ENCODE assay signal across 25 cellular contexts in the genomic region with DNA sequence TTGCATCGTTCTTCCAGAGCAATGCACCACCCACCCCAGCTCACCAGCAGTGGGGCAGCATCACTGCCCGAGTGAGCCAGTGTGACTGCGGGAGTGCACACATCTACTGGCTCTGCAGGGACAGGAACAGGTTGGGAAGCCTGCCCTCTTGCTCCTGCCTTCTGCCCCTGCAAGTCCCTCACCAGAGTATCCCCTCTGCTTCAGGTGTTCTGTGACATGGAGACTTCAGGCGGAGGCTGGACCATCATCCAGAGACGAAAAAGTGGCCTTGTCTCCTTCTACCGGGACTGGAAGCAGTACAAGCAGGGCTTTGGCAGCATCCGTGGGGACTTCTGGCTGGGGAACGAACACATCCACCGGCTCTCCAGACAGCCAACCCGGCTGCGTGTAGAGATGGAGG. TPM values are rescaled to one million over a fixed set of nuclear protein-coding genes. Genes with fewer than 3 reads are reported as not detected.
"Had no signal": no experiment of that assay in that cellular context is flagged by ENCODE, and none has a peak within 500 bp of the region (broad histone marks: within the 10 kb centered on the region; RNA-seq: fewer than 3 reads in every experiment).

No MANE protein-coding gene starts in this region.

- H3K4me3 ChIP-seq: stomach, suprapubic skin, testis, thoracic aorta, thyroid gland, tibial artery, transverse colon, upper lobe of left lung, upper lobe of right lung, uterus, vagina had no signal

- H3K9me3 ChIP-seq: stomach, suprapubic skin, testis, thoracic aorta, thyroid gland, tibial artery, tibial nerve, transverse colon, upper lobe of left lung, upper lobe of right lung, uterus, vagina had no signal

- DNase-seq: stimulated activated CD4-positive, alpha-beta T cell treated with anti-CD3 and anti-CD28 coated beads, Interleukin-2, amount 100 ng/mL, for 48 hours; stimulated activated CD4-positive, alpha-beta T cell treated with anti-CD3 and anti-CD28 coated beads, Interleukin-4, amount 100 ng/mL, for 1 hour; stimulated activated CD4-positive, alpha-beta T cell treated with anti-CD3 and anti-CD28 coated beads, Interleukin-4, amount 100 ng/mL, for 24 hours; stimulated activated CD4-positive, alpha-beta T cell treated with anti-CD3 and anti-CD28 coated beads, Interleukin-4, amount 100 ng/mL, for 4 hours; stimulated activated CD8-positive, alpha-beta memory T cell treated with anti-CD3 and anti-CD28 coated beads, Interleukin-4, amount 100 ng/mL, for 48 hours; stimulated activated naive B cell treated with anti-CD40 and anti-IgM and Interleukin-4, amounts not matched to agents 10 μg/mL and 1 μg/mL and 100 μg/mL, for 72 hours; stimulated activated naive CD4-positive, alpha-beta T cell; stimulated activated naive CD4-positive, alpha-beta T cell treated with Interleukin-2 at 50 U/mL for 16 hours; stimulated activated naive CD8-positive, alpha-beta T cell treated with anti-CD3 and anti-CD28 coated beads, Interleukin-15, amount 100 ng/mL, for 72 hours; stimulated activated naive CD8-positive, alpha-beta T cell treated with anti-CD3 and anti-CD28 coated beads, Interleukin-15, Interleukin-2, amounts not matched to agents 100 U/mL and 50 U/mL, for 24 hours; stomach; testis; thyroid gland; tibial artery; transverse colon; trophoblast cell; upper lobe of right lung; uterus had no signal

- H3K4me1 ChIP-seq: suprapubic skin, testis, thyroid gland, transverse colon, upper lobe of left lung, upper lobe of right lung, uterus, vagina had no signal

- H3K36me3 ChIP-seq: uterus had no signal

- ATAC-seq: stimulated activated effector memory CD8-positive, alpha-beta T cell treated with anti-CD3 and anti-CD28 coated beads, Interleukin-12 subunit alpha, Interleukin-12 subunit beta, amount 100 ng/mL, for 72 hours; stimulated activated memory B cell treated with anti-CD40 and anti-IgM and Interleukin-4, amounts not matched to agents 10 μg/mL and 1 μg/mL and 100 μg/mL, for 72 hours; stimulated activated naive B cell treated with anti-CD40 and anti-IgM and Interleukin-4, amounts not matched to agents 10 μg/mL and 1 μg/mL and 100 μg/mL, for 72 hours; stimulated activated naive CD8-positive, alpha-beta T cell treated with anti-CD3 and anti-CD28 coated beads, Interleukin-15, amount 100 ng/mL, for 72 hours; stimulated activated naive CD8-positive, alpha-beta T cell treated with anti-CD3 and anti-CD28 coated beads, Interleukin-15, Interleukin-2, amounts not matched to agents 100 U/mL and 50 U/mL, for 24 hours; upper lobe of right lung had no signal

- H3K27me3 ChIP-seq: stomach, suprapubic skin, testis, thyroid gland, tibial artery, tibial nerve, transverse colon, upper lobe of left lung, upper lobe of right lung, uterus, vagina had no signal

- H3K27ac ChIP-seq: stomach, suprapubic skin, testis, thoracic aorta, thyroid gland, tibial artery, transverse colon, upper lobe of left lung, upper lobe of right lung, uterus, vagina had no signal

RNA-seq across cellular contexts. Expression of a gene that starts 4.2 kb away (rescaled TPM):
- total RNA-seq: testis had no signal
